8 cellular contexts compared by ENCODE assay signal in the genomic region with DNA sequence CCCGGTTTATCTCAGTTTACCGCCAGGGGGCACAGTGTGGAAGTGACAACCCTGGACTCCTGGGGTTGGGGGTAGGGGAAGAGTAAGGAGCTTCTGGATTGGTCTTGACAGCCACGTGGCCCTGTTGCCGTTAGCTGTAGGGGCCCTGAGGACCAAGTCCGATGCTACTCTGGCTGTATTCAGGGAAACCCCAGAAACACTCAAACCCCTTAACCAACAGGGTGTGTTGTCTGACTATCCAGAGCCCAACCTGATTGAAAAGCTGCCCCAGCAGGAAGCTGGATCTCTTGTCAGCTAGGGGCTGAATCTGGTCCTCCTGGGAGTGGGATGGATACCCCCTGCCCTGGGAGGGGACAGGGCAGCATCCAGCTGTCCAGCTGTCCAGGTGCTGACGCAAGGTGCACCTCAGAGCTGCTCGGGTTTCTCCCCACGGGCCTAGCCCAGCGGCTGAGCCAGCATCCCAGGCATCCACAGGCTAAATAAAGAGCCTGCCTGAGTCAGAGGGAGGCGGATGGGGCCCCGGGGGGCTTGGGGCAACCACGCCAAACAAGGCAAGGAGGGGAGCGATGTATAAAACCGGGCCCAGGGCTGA. TPM values are rescaled to one million over a fixed set of nuclear protein-coding genes. Genes with fewer than 3 reads are reported as not detected.
DNase-seq lines count a peak whose midpoint lies in the region; ATAC-seq, FAIRE-seq and TF ChIP-seq lines count a peak whose summit lies in the region.

No MANE protein-coding gene starts in this region.

- TF ChIP-seq EP300 in A549 (IDR thresholded peaks at IDR 0.05), result no peak

- POLR2A ChIA-PET in A549 (lab: Yijun Ruan, JAX), result interaction anchor here (0.6 kb wide), 1 partner anchor 103 kb away, joined by 3 read pairs; no protein-coding TSS in a partner anchor

- FAIRE-seq in A549 (lab: Jason Lieb, UNC) (no peak), keratinocyte (lab: Jason Lieb, UNC) (no peak)

- peak; percentile 32 to 39; a peak in 2 of 5 replicates for TF ChIP-seq RAD21 in A549 (conservative IDR thresholded peaks at IDR 0.05 in 1 of 2, IDR thresholded peaks at IDR 0.05 in 1 of 2)

- WGBS in A549 (ENCODE audit: missing lambda C conversion rate), result 66% methylated on average over 11 of the region's 14 CpGs

- TF ChIP-seq CTCF in A549 (IDR thresholded peaks at IDR 0.05) (peak; percentile 57), GM12872 (IDR thresholded peaks at IDR 0.05; ENCODE audit: insufficient read depth, low read depth, low read length) (peak; percentile 65), brain (conservative IDR thresholded peaks at IDR 0.05) (peak; percentile 13 to 23), keratinocyte (optimal IDR thresholded peaks at IDR 0.05 in 1 of 3, IDR thresholded peaks at IDR 0.05 in 1 of 3, conservative IDR thresholded peaks at IDR 0.05 in 1 of 3; ENCODE audit: extremely low read depth in 1 of 3, insufficient read depth in 2 of 3, low read length in 3 of 3) (peak; percentile 55 to 64 (median 58))

- no peak for TF ChIP-seq POLR2A in A549 (IDR thresholded peaks at IDR 0.05; ENCODE audit: low read length)

- H3K9me3 ChIP-seq in A549, result no peaks in the 10 kb centered on the region
- H3K9me3 ChIP-seq in keratinocyte (ENCODE audit: control insufficient read depth, low read depth, low read length), result no peaks in the 10 kb centered on the region

- peaks cover 22% of the 10 kb centered on the region; the same call in 2 of the 3 replicates for H3K4me1 ChIP-seq in A549
- peaks cover 15% of the 10 kb centered on the region for H3K4me1 ChIP-seq in keratinocyte (ENCODE audit: control insufficient read depth, extremely low read depth, insufficient read depth, low read length)

- dilution Hi-C loops in keratinocyte (cut with MboI; ENCODE audit: extremely low pct_ligation_motif_present, low sequenced_read_pairs), result no loop called here

- no peak overlapping the region for H3K4me3 ChIP-seq in A549
- H3K4me3 ChIP-seq in keratinocyte (ENCODE audit: control insufficient read depth in 2 of 3, extremely low read depth in 1 of 3, insufficient read depth in 2 of 3, low read depth in 1 of 3, low read length in 3 of 3), result no peak overlapping the region

- CTCF ChIA-PET in A549 (lab: Yijun Ruan, JAX), result interaction anchor here (0.6 to 89.4 kb wide), 12 partner anchors 11 to 1024 kb away, joined by 3 to 3291 read pairs (median 4); a partner anchor contains a TSS

- peak overlapping the region in 2 of 5 experiments; percentile 13 to 53 for H3K4me3 Mint-ChIP-seq in brain

- H3K27ac ChIP-seq in A549 (peak overlapping the region in 1 of 2 experiments; percentile 54; a peak in 1 of 6 replicates), keratinocyte (ENCODE audit: control insufficient read depth, insufficient read depth, low read length) (no peak overlapping the region)

- no peaks in the 10 kb centered on the region for H3K9me1 ChIP-seq in keratinocyte (ENCODE audit: control insufficient read depth, extremely low read depth, insufficient read depth, low read length)

- ATAC-seq in A549, result peak in 1 of 2 experiments; percentile 42; a peak in 3 of 6 replicates
- no peak for ATAC-seq in GM18867 (IDR thresholded peaks at IDR 0.05; ENCODE audit: unreplicated experiment)

- H3K27ac Mint-ChIP-seq in brain, result peak overlapping the region in 2 of 5 experiments; percentile 34 to 38

- peak overlapping the region; percentile 19; the same call in 1 of the 3 replicates for H3K4me2 ChIP-seq in A549
- no peak overlapping the region for H3K4me2 ChIP-seq in keratinocyte (ENCODE audit: control insufficient read depth, extremely low read depth, insufficient read depth, low read depth, low read length)

- H3K4me1 Mint-ChIP-seq in brain, result peaks cover 52% of the 10 kb centered on the region

- H2AFZ ChIP-seq in keratinocyte (ENCODE audit: control insufficient read depth, low read length), result no peak overlapping the region

- peaks cover 0 to 1% of the 10 kb centered on the region in 2 experiments for H3K36me3 ChIP-seq in keratinocyte (ENCODE audit: control insufficient read depth in 2 of 2, extremely low read depth in 1 of 2, insufficient read depth in 2 of 2, low read length in 2 of 2)

- H3K27me3 Mint-ChIP-seq in brain, result peaks cover 61% of the 10 kb centered on the region

- peaks cover 0 to 6% (median 0%) of the 10 kb centered on the region in 5 experiments for H3K9me3 Mint-ChIP-seq in brain

- H4K20me1 ChIP-seq in keratinocyte (ENCODE audit: control insufficient read depth, extremely low read depth, insufficient read depth, low read length), result peaks cover 3% of the 10 kb centered on the region

- H3K36me3 Mint-ChIP-seq in brain, result no peaks in the 10 kb centered on the region

- DNase-seq in A549 (ENCODE audit: low read depth in 1 of 2, low spot score in 1 of 2) (peak; percentile 78 to 82), NAMALWA (ENCODE audit: low spot score) (peak; percentile 90), T-helper 1 cell (peak in 3 of 5 donors; percentile 20 to 53 (median 44)), keratinocyte (ENCODE audit: low read depth, low spot score) (no peak)
- peak; percentile 40 to 45 for DNase-seq in stimulated activated CD4-positive, alpha-beta T cell treated with anti-CD3 and anti-CD28 coated beads, Interleukin-4, amount 100 ng/mL, for 4 hours

- peak overlapping the region; percentile 4 for H3K9ac ChIP-seq in keratinocyte (ENCODE audit: control insufficient read depth, extremely low read depth, insufficient read depth, low read length)

- H3K79me2 ChIP-seq in keratinocyte (ENCODE audit: control insufficient read depth, insufficient read depth, low read length), result peaks cover 7% of the 10 kb centered on the region

- peaks cover 50% of the 10 kb centered on the region for H3K27me3 ChIP-seq in keratinocyte (ENCODE audit: control insufficient read depth, extremely low read depth, insufficient read depth, low read length)

RNA-seq across cellular contexts. Expression of a gene that starts 3.1 kb away (rescaled TPM):
- polyA plus RNA-seq in A549 (2011; rRNA removed) (46.2 and 55.3 TPM in 2 replicates), A549 (2017; fragmentation: RNase III; extraction: RNeasy Plus Mini Kit Qiagen cat#74134 plus additional on column Dnase treatment) (31.3 to 38.4 TPM (median 36.2 TPM) in 3 replicates), brain (ENCODE audit: insufficient read depth, low read depth, low replicate concordance) (22.0 TPM), keratinocyte (50.6 to 63.4 TPM (median 57.6 TPM) in 3 replicates)
- polyA plus RNA-seq in A549 (2012; cell fraction: cytosol; rRNA removed), result 55.6 and 70.3 TPM in 2 replicates
- polyA plus RNA-seq in A549 (2012; cell fraction: nucleus; rRNA removed), result 113 and 115 TPM in 2 replicates
- polyA minus RNA-seq in A549 (2011; rRNA and poly(A)+ RNA removed), result 63.6 and 92.8 TPM in 2 replicates
- polyA plus RNA-seq in keratinocyte (2011; ENCODE audit: low read depth), result 4.1 TPM
- polyA plus RNA-seq in keratinocyte (2011; cell fraction: cytosol; rRNA removed), result 50.5 and 53.2 TPM in 2 replicates
- polyA plus RNA-seq in keratinocyte (2011; cell fraction: nucleus; rRNA removed), result 64.4 and 79.0 TPM in 2 replicates
- 25.4 and 39.5 TPM in 2 replicates for polyA plus RNA-seq in keratinocyte (2012; ENCODE audit: low replicate concordance)
- polyA minus RNA-seq in keratinocyte, result 66.2 to 112 TPM (median 83.0 TPM) in 3 replicates
- 50.5 TPM for polyA minus RNA-seq in keratinocyte (2011; cell fraction: cytosol; rRNA and poly(A)+ RNA removed)
- 23.8 and 26.3 TPM in 2 replicates for polyA minus RNA-seq in keratinocyte (2011; cell fraction: nucleus; rRNA and poly(A)+ RNA removed)

RNA-seq across cellular contexts. Expression of a gene that starts 18.7 kb away (rescaled TPM):
- 0.04 and 0.13 TPM in 2 replicates for polyA plus RNA-seq in A549 (2011; rRNA removed)
- polyA plus RNA-seq in A549 (2012; cell fraction: cytosol; rRNA removed), result 0.01 and 0.05 TPM in 2 replicates
- polyA plus RNA-seq in A549 (2012; cell fraction: nucleus; rRNA removed), result 0.17 and 0.33 TPM in 2 replicates
- polyA plus RNA-seq in A549 (2017; fragmentation: RNase III; extraction: RNeasy Plus Mini Kit Qiagen cat#74134 plus additional on column Dnase treatment), result 0.07 to 0.08 TPM in 2 of 3 replicates, not detected in the other
- polyA minus RNA-seq in A549 (2011; rRNA and poly(A)+ RNA removed), result 0.12 TPM in 1 of 2 replicates, not detected in the other
- 1.2 TPM for polyA plus RNA-seq in brain (ENCODE audit: insufficient read depth, low read depth, low replicate concordance)
- not detected in 3 replicates for polyA plus RNA-seq in keratinocyte
- polyA plus RNA-seq in keratinocyte (2011; ENCODE audit: low read depth), result not detected
- not detected in 2 replicates for polyA plus RNA-seq in keratinocyte (2011; cell fraction: cytosol; rRNA removed)
- 0.05 TPM in 1 of 2 replicates, not detected in the other for polyA plus RNA-seq in keratinocyte (2011; cell fraction: nucleus; rRNA removed)
- polyA plus RNA-seq in keratinocyte (2012; ENCODE audit: low replicate concordance), result 0.11 TPM in 1 of 2 replicates, not detected in the other
- not detected in 3 replicates for polyA minus RNA-seq in keratinocyte
- not detected for polyA minus RNA-seq in keratinocyte (2011; cell fraction: cytosol; rRNA and poly(A)+ RNA removed)
- polyA minus RNA-seq in keratinocyte (2011; cell fraction: nucleus; rRNA and poly(A)+ RNA removed), result not detected in 2 replicates

RNA-seq across cellular contexts. Expression of a gene that starts 48.0 kb away (rescaled TPM):
- polyA plus RNA-seq in A549 (2011; rRNA removed), result 9.0 and 10.2 TPM in 2 replicates
- 13.2 and 20.6 TPM in 2 replicates for polyA plus RNA-seq in A549 (2012; cell fraction: cytosol; rRNA removed)
- polyA plus RNA-seq in A549 (2012; cell fraction: nucleus; rRNA removed), result 25.5 and 46.9 TPM in 2 replicates
- 11.8 to 15.1 TPM (median 14.8 TPM) in 3 replicates for polyA plus RNA-seq in A549 (2017; fragmentation: RNase III; extraction: RNeasy Plus Mini Kit Qiagen cat#74134 plus additional on column Dnase treatment)
- 4.2 and 6.5 TPM in 2 replicates for polyA minus RNA-seq in A549 (2011; rRNA and poly(A)+ RNA removed)
- polyA plus RNA-seq in brain (ENCODE audit: insufficient read depth, low read depth, low replicate concordance), result 41.6 TPM
- polyA plus RNA-seq in keratinocyte, result 24.4 to 63.7 TPM (median 50.9 TPM) in 3 replicates
- polyA plus RNA-seq in keratinocyte (2011; ENCODE audit: low read depth), result 12.2 TPM
- polyA plus RNA-seq in keratinocyte (2011; cell fraction: cytosol; rRNA removed), result 23.4 and 59.7 TPM in 2 replicates
- 82.1 and 134 TPM in 2 replicates for polyA plus RNA-seq in keratinocyte (2011; cell fraction: nucleus; rRNA removed)
- 67.0 and 81.8 TPM in 2 replicates for polyA plus RNA-seq in keratinocyte (2012; ENCODE audit: low replicate concordance)
- polyA minus RNA-seq in keratinocyte, result 24.4 to 61.4 TPM (median 36.5 TPM) in 3 replicates
- 159 TPM for polyA minus RNA-seq in keratinocyte (2011; cell fraction: cytosol; rRNA and poly(A)+ RNA removed)
- 132 and 181 TPM in 2 replicates for polyA minus RNA-seq in keratinocyte (2011; cell fraction: nucleus; rRNA and poly(A)+ RNA removed)

RNA-seq across cellular contexts. Expression of a gene that starts 48.2 kb away (rescaled TPM):
- polyA plus RNA-seq in A549 (2011; rRNA removed) (0.31 and 0.33 TPM in 2 replicates), A549 (2017; fragmentation: RNase III; extraction: RNeasy Plus Mini Kit Qiagen cat#74134 plus additional on column Dnase treatment) (0.26 to 0.42 TPM (median 0.37 TPM) in 3 replicates), brain (ENCODE audit: insufficient read depth, low read depth, low replicate concordance) (23.1 TPM), keratinocyte (0.81 to 1.5 TPM (median 0.82 TPM) in 3 replicates)
- polyA plus RNA-seq in A549 (2012; cell fraction: cytosol; rRNA removed), result 0.40 and 0.45 TPM in 2 replicates
- 3.2 and 3.3 TPM in 2 replicates for polyA plus RNA-seq in A549 (2012; cell fraction: nucleus; rRNA removed)
- polyA minus RNA-seq in A549 (2011; rRNA and poly(A)+ RNA removed), result 0.44 and 0.83 TPM in 2 replicates
- not detected for polyA plus RNA-seq in keratinocyte (2011; ENCODE audit: low read depth)
- polyA plus RNA-seq in keratinocyte (2011; cell fraction: cytosol; rRNA removed), result 0.32 and 0.44 TPM in 2 replicates
- 10.9 and 11.5 TPM in 2 replicates for polyA plus RNA-seq in keratinocyte (2011; cell fraction: nucleus; rRNA removed)
- 0.61 and 0.83 TPM in 2 replicates for polyA plus RNA-seq in keratinocyte (2012; ENCODE audit: low replicate concordance)
- 0.13 to 1.1 TPM (median 0.26 TPM) in 3 replicates for polyA minus RNA-seq in keratinocyte
- not detected for polyA minus RNA-seq in keratinocyte (2011; cell fraction: cytosol; rRNA and poly(A)+ RNA removed)
- 0.42 and 0.70 TPM in 2 replicates for polyA minus RNA-seq in keratinocyte (2011; cell fraction: nucleus; rRNA and poly(A)+ RNA removed)
